Comparison of ENCODE assay signal across 1 cellular context in genomic region chr4:128225148-128225547, GRCh38.
TF ChIP-seq lines count a peak whose summit lies in the region.

No MANE protein-coding gene starts in this region.

TF ChIP-seq in SK-N-SH, 30 proteins besides CTCF, POLR2A, EP300 and RAD21 (continued from another document):
- TF ChIP-seq TEAD4 (IDR thresholded peaks at IDR 0.05; ENCODE audit: borderline replicate concordance, insufficient read depth) (peak; percentile 79), RXRA (IDR thresholded peaks at IDR 0.05; ENCODE audit: borderline replicate concordance, low read depth) (no peak), FOXJ3 (CRISPR knock-in tag; IDR thresholded peaks at IDR 0.05) (no peak), FOSL2 (IDR thresholded peaks at IDR 0.05; ENCODE audit: borderline replicate concordance, low read depth) (peak; percentile 17; the same call in 1 of the 2 replicates), TCF12 (IDR thresholded peaks at IDR 0.05) (peak; percentile 74), NRF1 (IDR thresholded peaks at IDR 0.05; ENCODE audit: low read depth, low read length) (no peak), YY1 (IDR thresholded peaks at IDR 0.05; ENCODE audit: low read depth) (no peak), POLR2AphosphoS5 (IDR thresholded peaks at IDR 0.05; ENCODE audit: low read depth, low read length) (no peak), EZH2phosphoT487 (IDR thresholded peaks at IDR 0.05; ENCODE audit: borderline replicate concordance, low read depth) (no peak), RFX5 (IDR thresholded peaks at IDR 0.05; ENCODE audit: low read length) (no peak), USF2 (IDR thresholded peaks at IDR 0.05; ENCODE audit: borderline replicate concordance, low read depth, low read length) (no peak), GABPA (IDR thresholded peaks at IDR 0.05; ENCODE audit: low read depth) (no peak), SIN3A (IDR thresholded peaks at IDR 0.05; ENCODE audit: borderline replicate concordance, low read depth, low read length) (no peak), REST (IDR thresholded peaks at IDR 0.05; ENCODE audit: low read depth, low read length) (no peak), RCOR1 (IDR thresholded peaks at IDR 0.05; ENCODE audit: low read length) (no peak)
